Comparison of ENCODE assay signal across 13 cellular contexts in genomic region chr6:5813625-5814027, GRCh38.
DNase-seq lines count a peak whose midpoint lies in the region; ATAC-seq and TF ChIP-seq lines count a peak whose summit lies in the region.
"Had no signal": no experiment of that assay in that cellular context is flagged by ENCODE, and none has a peak within 500 bp of the region (broad histone marks: within the 10 kb centered on the region; RNA-seq: fewer than 3 reads in every experiment).

No MANE protein-coding gene starts in this region.

- H3K27ac Mint-ChIP-seq in activated T-cell treated with anti-CD3 and anti-CD28 coated beads, Interleukin-2, amount 50 U/mL, for 72 hours: peak overlapping the region; percentile 70
- H3K27ac Mint-ChIP-seq in stimulated activated effector memory CD8-positive, alpha-beta T cell treated with anti-CD3 and anti-CD28 coated beads, Interleukin-12 subunit alpha, Interleukin-12 subunit beta, amount 100 ng/mL, for 72 hours: peak overlapping the region; percentile 1

- H3K9me3 ChIP-seq in neuronal stem cell (replicated peaks in 1 of 2; ENCODE audit: control insufficient read depth in 2 of 2, insufficient read depth in 1 of 2, low read depth in 1 of 2, low read length in 2 of 2): no peaks in the 10 kb centered on the region
- H3K9me3 ChIP-seq: ascending aorta, SJCRH30 had no signal

- no peak overlapping the region for H2BK5ac ChIP-seq in neuronal stem cell (ENCODE audit: low read length)

- H3K27me3 ChIP-seq in dorsolateral prefrontal cortex (no peaks in the 10 kb centered on the region), neuronal stem cell (ENCODE audit: control insufficient read depth in 3 of 3, insufficient read depth in 3 of 3, low read depth in 1 of 3, low read length in 3 of 3) (peaks cover 0 to 2% (median 0%) of the 10 kb centered on the region in 3 experiments)
- H3K27me3 ChIP-seq: ascending aorta, SJCRH30, stomach had no signal

- H3K27ac ChIP-seq in dorsolateral prefrontal cortex (no peak overlapping the region), neuronal stem cell (replicated peaks; ENCODE audit: low read length) (no peak overlapping the region)
- H3K27ac ChIP-seq: ascending aorta, HL-60, SJCRH30, stomach had no signal

- H3K36me3 Mint-ChIP-seq in activated T-cell treated with anti-CD3 and anti-CD28 coated beads, Interleukin-2, amount 50 U/mL, for 72 hours (ENCODE audit: insufficient read depth in 2 of 2): peaks cover 1% of the 10 kb centered on the region in 2 donors
- H3K36me3 Mint-ChIP-seq in stimulated activated effector memory CD8-positive, alpha-beta T cell treated with anti-CD3 and anti-CD28 coated beads, Interleukin-12 subunit alpha, Interleukin-12 subunit beta, amount 100 ng/mL, for 72 hours: no peaks in the 10 kb centered on the region

- no peaks in the 10 kb centered on the region for H3K27me3 Mint-ChIP-seq in activated T-cell treated with anti-CD3 and anti-CD28 coated beads, Interleukin-2, amount 50 U/mL, for 72 hours (ENCODE audit: low read depth)

- H3K4me3 ChIP-seq in dorsolateral prefrontal cortex: no peak overlapping the region
- no peak overlapping the region for H3K4me3 ChIP-seq in neuronal stem cell (ENCODE audit: low read length in 2 of 2)
- H3K4me3 ChIP-seq: ascending aorta, SJCRH30, stomach had no signal

- H3K18ac ChIP-seq in neuronal stem cell (ENCODE audit: low read length): no peak overlapping the region

- no peak for TF ChIP-seq CTCF in dorsolateral prefrontal cortex (IDR thresholded peaks at IDR 0.05 in 54 of 56, conservative IDR thresholded peaks at IDR 0.05 in 2 of 56; ENCODE audit: low read depth in 1 of 56, partially characterized antibody in 56 of 56)

- H2BK12ac ChIP-seq in neuronal stem cell (ENCODE audit: low read length): no peak overlapping the region

- H2BK15ac ChIP-seq in neuronal stem cell (ENCODE audit: low read length): no peak overlapping the region

- peak; percentile 56 to 66 for ATAC-seq in activated T-cell treated with anti-CD3 and anti-CD28 coated beads, Interleukin-2, amount 50 U/mL, for 72 hours (replicated peaks in 1 of 2)
- ATAC-seq in GM21717 (IDR thresholded peaks at IDR 0.05; ENCODE audit: unreplicated experiment) (peak; percentile 63), HG03558 (IDR thresholded peaks at IDR 0.05; ENCODE audit: extremely low read depth, unreplicated experiment) (peak; percentile 79)
- peak; percentile 39 for ATAC-seq in stimulated activated effector memory CD8-positive, alpha-beta T cell treated with anti-CD3 and anti-CD28 coated beads, Interleukin-12 subunit alpha, Interleukin-12 subunit beta, amount 100 ng/mL, for 72 hours

- no peaks in the 10 kb centered on the region for H3K4me1 ChIP-seq in neuronal stem cell (ENCODE audit: control insufficient read depth in 2 of 2, insufficient read depth in 1 of 2, low read depth in 1 of 2, low read length in 2 of 2)
- H3K4me1 ChIP-seq: ascending aorta, SJCRH30, stomach had no signal

- H3K14ac ChIP-seq in neuronal stem cell (ENCODE audit: low read length): no peak overlapping the region

- H3K4me1 Mint-ChIP-seq in activated T-cell treated with anti-CD3 and anti-CD28 coated beads, Interleukin-2, amount 50 U/mL, for 72 hours (ENCODE audit: low read depth): peaks cover 30% of the 10 kb centered on the region
- peaks cover 25% of the 10 kb centered on the region for H3K4me1 Mint-ChIP-seq in stimulated activated effector memory CD8-positive, alpha-beta T cell treated with anti-CD3 and anti-CD28 coated beads, Interleukin-12 subunit alpha, Interleukin-12 subunit beta, amount 100 ng/mL, for 72 hours

- H3K36me3 ChIP-seq in neuronal stem cell (replicated peaks in 1 of 2; ENCODE audit: control insufficient read depth in 2 of 2, insufficient read depth in 2 of 2, low read length in 2 of 2): no peaks in the 10 kb centered on the region
- H3K36me3 ChIP-seq: ascending aorta, SJCRH30, stomach had no signal

- H3K4ac ChIP-seq in neuronal stem cell (ENCODE audit: low read length): no peak overlapping the region

- H3K79me1 ChIP-seq in neuronal stem cell (ENCODE audit: low read depth, low read length): no peaks in the 10 kb centered on the region

- H3K9ac ChIP-seq in neuronal stem cell (ENCODE audit: low read depth, low read length, poor library complexity): no peak overlapping the region

- no peak overlapping the region for H2BK120ac ChIP-seq in neuronal stem cell (ENCODE audit: low read depth, low read length)

- intact Hi-C loops in dorsolateral prefrontal cortex (cut with DNase I): no loop called here

- no CpG with 5 or more reads among the region's 3 CpGs for WGBS in neuronal stem cell (ENCODE audit: extremely low coverage in 2 of 2, insufficient read length in 2 of 2, insufficient replicate concordance in 1 of 2), 2 donors

- no peak overlapping the region for H4K91ac ChIP-seq in neuronal stem cell (ENCODE audit: low read depth, low read length, poor library complexity)

- H2AK5ac ChIP-seq in neuronal stem cell (ENCODE audit: low read depth, low read length): no peak overlapping the region

- H3K4me3 Mint-ChIP-seq in activated T-cell treated with anti-CD3 and anti-CD28 coated beads, Interleukin-2, amount 50 U/mL, for 72 hours: peak overlapping the region in 1 of 2 donors; percentile 68
- H3K4me3 Mint-ChIP-seq in stimulated activated effector memory CD8-positive, alpha-beta T cell treated with anti-CD3 and anti-CD28 coated beads, Interleukin-12 subunit alpha, Interleukin-12 subunit beta, amount 100 ng/mL, for 72 hours: peak overlapping the region; percentile 24

- no peak for DNase-seq in activated T-cell treated with anti-CD3 and anti-CD28 coated beads, Interleukin-2, amount 50 U/mL, for 72 hours
- DNase-seq in activated T-cell treated with anti-CD3 and anti-CD28 coated beads for 4 hours (no peak), hypothalamus (lab: John Stamatoyannopoulos, UW) (no peak), dorsolateral prefrontal cortex (no peak), neuronal stem cell (ENCODE audit: low spot score) (no peak)
- no peak for DNase-seq in stimulated activated effector memory CD8-positive, alpha-beta T cell treated with anti-CD3 and anti-CD28 coated beads, Interleukin-12 subunit alpha, Interleukin-12 subunit beta, amount 100 ng/mL, for 72 hours (ENCODE audit: low spot score in 2 of 2)
- DNase-seq: activated CD4-positive, CD25-positive, alpha-beta regulatory T cell treated with anti-CD3 and anti-CD28 coated beads, Interleukin-2, amount 50 U/mL, for 72 hours; SJCRH30; stomach had no signal

- no peaks in the 10 kb centered on the region for H3K9me3 Mint-ChIP-seq in activated T-cell treated with anti-CD3 and anti-CD28 coated beads, Interleukin-2, amount 50 U/mL, for 72 hours
- H3K9me3 Mint-ChIP-seq in stimulated activated effector memory CD8-positive, alpha-beta T cell treated with anti-CD3 and anti-CD28 coated beads, Interleukin-12 subunit alpha, Interleukin-12 subunit beta, amount 100 ng/mL, for 72 hours: no peaks in the 10 kb centered on the region

- H2AFZ ChIP-seq in neuronal stem cell (ENCODE audit: low read length): no peak overlapping the region

- no peak overlapping the region for H3K4me2 ChIP-seq in neuronal stem cell (ENCODE audit: insufficient read depth, low read length, poor library complexity, severe bottlenecking)

- no peak overlapping the region for H4K8ac ChIP-seq in neuronal stem cell (ENCODE audit: low read depth, low read length)

- H3K23ac ChIP-seq in neuronal stem cell (ENCODE audit: low read depth, low read length, poor library complexity): no peak overlapping the region
